ENCODE assay signal across 17 cellular contexts in the genomic region with DNA sequence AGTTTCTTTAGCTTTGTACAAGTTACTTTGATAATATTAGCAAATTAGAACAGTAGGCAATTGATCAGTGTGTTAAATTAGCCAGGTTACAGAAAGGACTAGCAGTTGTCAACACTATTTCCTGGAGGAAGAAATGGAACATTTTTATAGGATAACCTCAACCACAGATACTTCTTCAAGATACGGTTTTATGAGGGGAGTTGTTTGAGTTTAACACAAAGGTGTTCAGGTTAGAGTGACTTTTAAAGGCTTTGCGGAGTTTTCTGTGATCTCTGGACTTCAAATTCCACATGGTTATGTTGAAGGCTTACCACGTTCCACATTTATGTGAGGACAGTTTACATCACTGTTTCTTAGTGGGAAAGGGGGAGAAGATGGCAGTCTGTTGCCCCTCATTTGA. TPM values are rescaled to one million over a fixed set of nuclear protein-coding genes. Genes with fewer than 3 reads are reported as not detected.
DNase-seq lines count a peak whose midpoint lies in the region; ATAC-seq lines count a peak whose summit lies in the region.
"Had no signal": no experiment of that assay in that cellular context is flagged by ENCODE, and none has a peak within 500 bp of the region (broad histone marks: within the 10 kb centered on the region; RNA-seq: fewer than 3 reads in every experiment).

No MANE protein-coding gene starts in this region.

- no peak overlapping the region for H3K4me3 Mint-ChIP-seq in activated naive CD4-positive, alpha-beta T cell treated with anti-CD3 and anti-CD28 coated beads for 36 hours
- H3K4me3 Mint-ChIP-seq in activated naive CD4-positive, alpha-beta T cell treated with anti-CD3 and anti-CD28 coated beads, Interleukin-2, amount 10 ng/mL, durations not matched to agents 7 days and 5 days: no peak overlapping the region
- no peak overlapping the region for H3K4me3 Mint-ChIP-seq in activated T-helper 17 cell treated with anti-CD3 and anti-CD28 coated beads, Interleukin-2, amount 50 U/mL, for 72 hours
- H3K4me3 Mint-ChIP-seq in stimulated activated effector memory CD8-positive, alpha-beta T cell treated with anti-CD3 and anti-CD28 coated beads, Interleukin-12 subunit alpha, Interleukin-12 subunit beta, amount 100 ng/mL, for 72 hours: no peak overlapping the region
- H3K4me3 Mint-ChIP-seq: CD8-positive, alpha-beta T cell had no signal

- ATAC-seq in activated T-helper 17 cell treated with anti-CD3 and anti-CD28 coated beads, Interleukin-2, amount 50 U/mL, for 72 hours (replicated peaks): no peak
- ATAC-seq in stimulated activated effector memory CD8-positive, alpha-beta T cell treated with anti-CD3 and anti-CD28 coated beads, Interleukin-12 subunit alpha, Interleukin-12 subunit beta, amount 100 ng/mL, for 72 hours: no peak
- ATAC-seq: CD8-positive, alpha-beta T cell; Right ventricle myocardium inferior had no signal

- H3K4me1 Mint-ChIP-seq in activated naive CD4-positive, alpha-beta T cell treated with anti-CD3 and anti-CD28 coated beads for 36 hours (ENCODE audit: low read depth): peaks cover 2% of the 10 kb centered on the region
- no peaks in the 10 kb centered on the region for H3K4me1 Mint-ChIP-seq in activated naive CD4-positive, alpha-beta T cell treated with anti-CD3 and anti-CD28 coated beads, Interleukin-2, amount 10 ng/mL, durations not matched to agents 7 days and 5 days
- no peaks in the 10 kb centered on the region for H3K4me1 Mint-ChIP-seq in activated T-helper 17 cell treated with anti-CD3 and anti-CD28 coated beads, Interleukin-2, amount 50 U/mL, for 72 hours
- no peaks in the 10 kb centered on the region for H3K4me1 Mint-ChIP-seq in stimulated activated effector memory CD8-positive, alpha-beta T cell treated with anti-CD3 and anti-CD28 coated beads, Interleukin-12 subunit alpha, Interleukin-12 subunit beta, amount 100 ng/mL, for 72 hours

- peaks cover 22% of the 10 kb centered on the region for H3K36me3 Mint-ChIP-seq in activated naive CD4-positive, alpha-beta T cell treated with anti-CD3 and anti-CD28 coated beads for 36 hours (ENCODE audit: low read depth)
- H3K36me3 Mint-ChIP-seq in activated naive CD4-positive, alpha-beta T cell treated with anti-CD3 and anti-CD28 coated beads, Interleukin-2, amount 10 ng/mL, durations not matched to agents 7 days and 5 days: peaks cover 38% of the 10 kb centered on the region
- peaks cover 99% of the 10 kb centered on the region for H3K36me3 Mint-ChIP-seq in activated T-helper 17 cell treated with anti-CD3 and anti-CD28 coated beads, Interleukin-2, amount 50 U/mL, for 72 hours (ENCODE audit: low read depth)
- peaks cover 100% of the 10 kb centered on the region for H3K36me3 Mint-ChIP-seq in stimulated activated effector memory CD8-positive, alpha-beta T cell treated with anti-CD3 and anti-CD28 coated beads, Interleukin-12 subunit alpha, Interleukin-12 subunit beta, amount 100 ng/mL, for 72 hours

- H3K27ac Mint-ChIP-seq in activated naive CD4-positive, alpha-beta T cell treated with anti-CD3 and anti-CD28 coated beads for 36 hours: peak overlapping the region; percentile 42
- H3K27ac Mint-ChIP-seq in activated naive CD4-positive, alpha-beta T cell treated with anti-CD3 and anti-CD28 coated beads, Interleukin-2, amount 10 ng/mL, durations not matched to agents 7 days and 5 days: no peak overlapping the region
- peak overlapping the region; percentile 39 for H3K27ac Mint-ChIP-seq in activated T-helper 17 cell treated with anti-CD3 and anti-CD28 coated beads, Interleukin-2, amount 50 U/mL, for 72 hours
- peak overlapping the region; percentile 32 for H3K27ac Mint-ChIP-seq in stimulated activated effector memory CD8-positive, alpha-beta T cell treated with anti-CD3 and anti-CD28 coated beads, Interleukin-12 subunit alpha, Interleukin-12 subunit beta, amount 100 ng/mL, for 72 hours
- H3K27ac Mint-ChIP-seq: CD8-positive, alpha-beta T cell had no signal

- CTCF ChIA-PET in activated naive CD4-positive, alpha-beta T cell treated with anti-CD3 and anti-CD28 coated beads for 36 hours (lab: Charles Lee): no interaction called here
- CTCF ChIA-PET in activated naive CD4-positive, alpha-beta T cell treated with anti-CD3 and anti-CD28 coated beads, Interleukin-2, amount 10 ng/mL, durations not matched to agents 7 days and 5 days (lab: Charles Lee): no interaction called here

- no peaks in the 10 kb centered on the region for H3K9me3 Mint-ChIP-seq in activated naive CD4-positive, alpha-beta T cell treated with anti-CD3 and anti-CD28 coated beads for 36 hours
- H3K9me3 Mint-ChIP-seq in activated naive CD4-positive, alpha-beta T cell treated with anti-CD3 and anti-CD28 coated beads, Interleukin-2, amount 10 ng/mL, durations not matched to agents 7 days and 5 days: no peaks in the 10 kb centered on the region
- no peaks in the 10 kb centered on the region for H3K9me3 Mint-ChIP-seq in activated T-helper 17 cell treated with anti-CD3 and anti-CD28 coated beads, Interleukin-2, amount 50 U/mL, for 72 hours
- no peaks in the 10 kb centered on the region for H3K9me3 Mint-ChIP-seq in stimulated activated effector memory CD8-positive, alpha-beta T cell treated with anti-CD3 and anti-CD28 coated beads, Interleukin-12 subunit alpha, Interleukin-12 subunit beta, amount 100 ng/mL, for 72 hours
- H3K9me3 Mint-ChIP-seq: CD8-positive, alpha-beta T cell had no signal

- no peak for DNase-seq in activated naive CD4-positive, alpha-beta T cell treated with anti-CD3 and anti-CD28 coated beads for 36 hours
- DNase-seq in activated naive CD4-positive, alpha-beta T cell treated with anti-CD3 and anti-CD28 coated beads, Interleukin-2, amount 10 ng/mL, durations not matched to agents 7 days and 5 days: no peak
- DNase-seq in HT-29 (ENCODE audit: low spot score) (peak; percentile 65), hepatic stellate cell (ENCODE audit: low spot score) (no peak), islet precursor cell (no peak)
- no peak for DNase-seq in stimulated activated effector memory CD8-positive, alpha-beta T cell treated with anti-CD3 and anti-CD28 coated beads, Interleukin-12 subunit alpha, Interleukin-12 subunit beta, amount 100 ng/mL, for 72 hours (ENCODE audit: low spot score in 2 of 2)
- no peak for DNase-seq in NK-92 treated with Interleukin-12 subunit alpha and Interleukin-12 subunit beta, amount 100 ng/mL, for 24 hours (lab: John Stamatoyannopoulos, UW)
- DNase-seq: CD8-positive, alpha-beta T cell; H7; KBM-7; MV-4-11; NCI-H187; NCI-H2107; NCI-H510A; NCI-H748 treated with DMSO at 0.1 percent for 48 hours had no signal

- no peaks in the 10 kb centered on the region for H3K27me3 Mint-ChIP-seq in activated naive CD4-positive, alpha-beta T cell treated with anti-CD3 and anti-CD28 coated beads for 36 hours (ENCODE audit: low read depth)
- no peaks in the 10 kb centered on the region for H3K27me3 Mint-ChIP-seq in activated naive CD4-positive, alpha-beta T cell treated with anti-CD3 and anti-CD28 coated beads, Interleukin-2, amount 10 ng/mL, durations not matched to agents 7 days and 5 days
- H3K27me3 Mint-ChIP-seq in activated T-helper 17 cell treated with anti-CD3 and anti-CD28 coated beads, Interleukin-2, amount 50 U/mL, for 72 hours: no peaks in the 10 kb centered on the region

- intact Hi-C loops in activated naive CD4-positive, alpha-beta T cell treated with anti-CD3 and anti-CD28 coated beads for 36 hours (cut with micrococcal nuclease): no loop called here

RNA-seq across cellular contexts. Expression of a gene that starts 19.3 kb away (rescaled TPM):
- total RNA-seq in activated naive CD4-positive, alpha-beta T cell treated with anti-CD3 and anti-CD28 coated beads for 36 hours: 10 to 100 TPM; 20.1 to 24.8 TPM
- total RNA-seq in HT-29 (2014; rRNA removed; shearing (Covaris generic)): 45.9 and 50.0 TPM in 2 replicates
- 10 to 100 TPM; 19.0 to 37.6 TPM for total RNA-seq in activated T-helper 17 cell treated with anti-CD3 and anti-CD28 coated beads, Interleukin-2, amount 50 U/mL, for 72 hours

RNA-seq across cellular contexts. Expression of a gene that starts 57.3 kb away (rescaled TPM):
- 10 to 100 TPM; 54.4 to 61.5 TPM for total RNA-seq in activated naive CD4-positive, alpha-beta T cell treated with anti-CD3 and anti-CD28 coated beads for 36 hours
- 28.2 and 30.3 TPM in 2 replicates for total RNA-seq in HT-29 (2014; rRNA removed; shearing (Covaris generic))
- total RNA-seq in activated T-helper 17 cell treated with anti-CD3 and anti-CD28 coated beads, Interleukin-2, amount 50 U/mL, for 72 hours: 10 to 100 TPM; 44.7 to 67.6 TPM
